14 cellular contexts compared by ENCODE assay signal in the genomic region with DNA sequence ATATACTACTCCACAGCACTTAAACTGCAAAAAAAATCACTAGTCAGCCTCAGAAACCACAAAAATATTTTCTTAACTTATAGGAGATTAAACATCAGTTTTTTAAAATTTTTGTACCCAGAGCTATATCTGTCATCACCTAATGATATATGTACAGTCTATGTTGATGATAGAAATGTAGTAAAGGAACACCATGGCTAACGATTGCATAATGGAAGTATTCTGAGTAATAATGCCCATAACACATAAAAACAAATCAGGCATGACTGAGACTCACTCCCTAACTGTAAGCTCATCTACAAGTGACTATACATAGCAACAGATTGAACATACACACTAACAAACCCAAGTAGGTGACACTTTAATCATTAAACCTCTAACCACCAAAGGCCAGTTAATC. TPM values are rescaled to one million over a fixed set of nuclear protein-coding genes. Genes with fewer than 3 reads are reported as not detected.
DNase-seq lines count a peak whose midpoint lies in the region; ATAC-seq, FAIRE-seq and TF ChIP-seq lines count a peak whose summit lies in the region.
"Had no signal": no experiment of that assay in that cellular context is flagged by ENCODE, and none has a peak within 500 bp of the region (broad histone marks: within the 10 kb centered on the region; RNA-seq: fewer than 3 reads in every experiment).

No MANE protein-coding gene starts in this region.

- TF ChIP-seq POLR2A in H54 (IDR thresholded peaks at IDR 0.05; ENCODE audit: low read depth, low read length) (no peak), transverse colon (IDR thresholded peaks at IDR 0.05) (no peak)

- TF ChIP-seq CTCF in transverse colon (IDR thresholded peaks at IDR 0.05), result no peak

- TF ChIP-seq EP300 in transverse colon (IDR thresholded peaks at IDR 0.05; ENCODE audit: low read depth), result no peak

- no peaks in the 10 kb centered on the region for H3K36me3 ChIP-seq in transverse colon
- H3K36me3 ChIP-seq: BLaER1 had no signal

- no peaks in the 10 kb centered on the region for H3K27me3 ChIP-seq in transverse colon
- H3K27me3 ChIP-seq: BLaER1, body of pancreas had no signal

- H3K9me3 ChIP-seq in transverse colon, result no peaks in the 10 kb centered on the region
- H3K9me3 ChIP-seq: BLaER1, body of pancreas had no signal

- 63 to 72% methylated on average over 1 of the region's 1 CpG for WGBS in transverse colon (ENCODE audit: low coverage in 1 of 2), 2 donors

- intact Hi-C loops in transverse colon (cut with DNase I; ENCODE audit: low total_unique reads), result loop anchor here (10.0 kb wide), 1 partner anchor 148 kb away; a partner anchor contains a TSS

- peak; percentile 60 for FAIRE-seq in H54 (lab: Jason Lieb, UNC)

- H3K27ac ChIP-seq in transverse colon, result no peak overlapping the region
- H3K27ac ChIP-seq: BLaER1, body of pancreas, VCaP had no signal

- ATAC-seq in GM18511 (IDR thresholded peaks at IDR 0.05; ENCODE audit: unreplicated experiment) (peak; percentile 84), HG03565 (IDR thresholded peaks at IDR 0.05; ENCODE audit: unreplicated experiment) (peak; percentile 68)

- in situ Hi-C loops in transverse colon (cut with MboI; ENCODE audit: low pct_ligation_motif_present in 1 of 4, low pct_unique_long_range_greater_than_20kb in 1 of 4, low sequenced_read_pairs in 3 of 4), result loop anchor here (10.0 to 25.0 kb wide), 5 partner anchors 118 to 306 kb away; no protein-coding TSS in a partner anchor

- no peaks in the 10 kb centered on the region for H3K4me1 ChIP-seq in transverse colon
- H3K4me1 ChIP-seq: BLaER1 had no signal

- DNase-seq in H54 (ENCODE audit: insufficient read length, low spot score) (no peak), hepatic stellate cell (ENCODE audit: low spot score) (peak; percentile 4), NCI-H1092 (lab: John Stamatoyannopoulos, UW) (no peak), transverse colon (no peak), dermis blood vessel endothelial cell (no peak), superior temporal gyrus (ENCODE audit: extremely low spot score) (no peak)
- DNase-seq: activated T-cell treated with anti-CD3 and anti-CD28 coated beads, Interleukin-2, amount 50 U/mL, for 1 hour; Karpas-422 had no signal

- H3K4me3 ChIP-seq in transverse colon, result no peak overlapping the region
- H3K4me3 ChIP-seq: BLaER1, body of pancreas had no signal

RNA-seq across cellular contexts. Expression of a gene that starts 51.3 kb away (rescaled TPM):
- total RNA-seq in transverse colon (10 to 100 TPM; 34.9 to 55.6 (median 39.5) TPM), dermis blood vessel endothelial cell (74.5 and 83.4 TPM in 2 replicates)
- total RNA-seq: G401 had no signal
